In genomic region chr11:74492974-74493815, GRCh38 we compare ENCODE assay signal across 1 cellular context.
A peak's percentile ranks its signal among the peaks of the same experiment; 100 is the strongest.
TF ChIP-seq lines count a peak whose summit lies in the region.

TSS of gene LIPT2 (minus strand) at chr11:74493724. CDS start at chr11:74493703, 21 bp downstream.

TF ChIP-seq in H1, 55 proteins besides CTCF, POLR2A, EP300 and RAD21 (continued from another document):
- TF ChIP-seq CHD7 (IDR thresholded peaks at IDR 0.05; ENCODE audit: insufficient replicate concordance, low read length): no peak
- no peak for TF ChIP-seq GTF2F1 (IDR thresholded peaks at IDR 0.05; ENCODE audit: borderline replicate concordance, low read depth, low read length)
- TF ChIP-seq CTBP2 (IDR thresholded peaks at IDR 0.05; ENCODE audit: borderline replicate concordance, insufficient read depth, insufficient read length, low read length): no peak
- no peak for TF ChIP-seq RXRA (IDR thresholded peaks at IDR 0.05; ENCODE audit: insufficient read depth, low read depth, low read length)
- TF ChIP-seq SIRT6 (IDR thresholded peaks at IDR 0.05; ENCODE audit: low read length): no peak
- no peak for TF ChIP-seq CHD1 (IDR thresholded peaks at IDR 0.05; ENCODE audit: low read depth, low read length)
- TF ChIP-seq SIN3A (conservative IDR thresholded peaks at IDR 0.05 in 1 of 2, IDR thresholded peaks at IDR 0.05 in 1 of 2; ENCODE audit: low read depth in 1 of 2, low read length in 2 of 2): no peak
- TF ChIP-seq SP4 (IDR thresholded peaks at IDR 0.05; ENCODE audit: low read length): 0 out of 2 replicates have a peak, but pooled peaks have one; percentile 54
- peak; percentile 55 for TF ChIP-seq MAX (IDR thresholded peaks at IDR 0.05)
- no peak for TF ChIP-seq GABPA (IDR thresholded peaks at IDR 0.05; ENCODE audit: borderline replicate concordance, insufficient read depth, low read length)
- peak; percentile 93 for TF ChIP-seq CREB1 (IDR thresholded peaks at IDR 0.05)
- TF ChIP-seq HDAC6 (IDR thresholded peaks at IDR 0.05; ENCODE audit: low read depth, low read length): no peak
- peak; percentile 41; the same call in 1 of the 2 replicates for TF ChIP-seq TBP (IDR thresholded peaks at IDR 0.05; ENCODE audit: low read depth, low read length)
- no peak for TF ChIP-seq ZNF274 (IDR thresholded peaks at IDR 0.05; ENCODE audit: borderline replicate concordance, extremely low read depth, low read length)
- peak; percentile 84 for TF ChIP-seq POLR2AphosphoS5 (IDR thresholded peaks at IDR 0.05; ENCODE audit: low read depth, low read length)
- TF ChIP-seq RFX5 (IDR thresholded peaks at IDR 0.05; ENCODE audit: borderline replicate concordance, low read depth, low read length): no peak
- peak; percentile 84 for TF ChIP-seq ASH2L (IDR thresholded peaks at IDR 0.05; ENCODE audit: low read length)
- TF ChIP-seq BCL11A (IDR thresholded peaks at IDR 0.05; ENCODE audit: low read depth in 2 of 2, low read length in 2 of 2): no peak
- no peak for TF ChIP-seq EZH2 (IDR thresholded peaks at IDR 0.05; ENCODE audit: low read depth, low read length, severe bottlenecking)
- peak; percentile 76; the same call in 1 of the 2 replicates for TF ChIP-seq RBBP5 (IDR thresholded peaks at IDR 0.05; ENCODE audit: borderline replicate concordance, low read depth, low read length)
- peak; percentile 99 for TF ChIP-seq PHF8 (conservative IDR thresholded peaks at IDR 0.05; ENCODE audit: low read depth, low read length)
- TF ChIP-seq BRCA1 (IDR thresholded peaks at IDR 0.05; ENCODE audit: low read depth, low read length): no peak
- TF ChIP-seq ATF3 (IDR thresholded peaks at IDR 0.05; ENCODE audit: insufficient read depth, low read depth, low read length): 0 out of 2 replicates have a peak, but pooled peaks have one; percentile 49
- TF ChIP-seq TEAD4 (IDR thresholded peaks at IDR 0.05; ENCODE audit: low read depth, low read length): no peak
- TF ChIP-seq USF2 (IDR thresholded peaks at IDR 0.05; ENCODE audit: low read length): no peak
- TF ChIP-seq SP1 (IDR thresholded peaks at IDR 0.05; ENCODE audit: low read depth, low read length): no peak
- no peak for TF ChIP-seq TCF12 (IDR thresholded peaks at IDR 0.05; ENCODE audit: low read depth, low read length)
- no peak for TF ChIP-seq EGR1 (IDR thresholded peaks at IDR 0.05; ENCODE audit: borderline replicate concordance, low read depth, low read length)
- TF ChIP-seq KDM4A (IDR thresholded peaks at IDR 0.05; ENCODE audit: low read depth, low read length, severe bottlenecking): peak; percentile 81
- no peak for TF ChIP-seq ATF2 (IDR thresholded peaks at IDR 0.05; ENCODE audit: low read length)
- TF ChIP-seq SRF (IDR thresholded peaks at IDR 0.05; ENCODE audit: low read depth, low read length): peak; percentile 38; the same call in 1 of the 2 replicates
- no peak for TF ChIP-seq TAF7 (optimal IDR thresholded peaks at IDR 0.05; ENCODE audit: borderline replicate concordance, low read depth, low read length)
- peak; percentile 33 for TF ChIP-seq NANOG (IDR thresholded peaks at IDR 0.05; ENCODE audit: insufficient read depth, low read depth, low read length, poor library complexity, severe bottlenecking)
- TF ChIP-seq JUN (IDR thresholded peaks at IDR 0.05; ENCODE audit: low read depth, low read length): no peak
- no peak for TF ChIP-seq RNF2 (IDR thresholded peaks at IDR 0.05; ENCODE audit: borderline replicate concordance, low read depth, low read length, missing control alignments, poor library complexity, severe bottlenecking)
